In genomic region chr3:69698728-69699127, GRCh38 we compare ENCODE assay signal across 1 cellular context.
TF ChIP-seq lines count a peak whose summit lies in the region.

No MANE protein-coding gene starts in this region.

TF ChIP-seq in K562, 482 proteins besides CTCF, POLR2A, EP300 and RAD21:
- no peak for TF ChIP-seq BCL6 (CRISPR knock-in tag; IDR thresholded peaks at IDR 0.05)
- TF ChIP-seq BRF1 (IDR thresholded peaks at IDR 0.05; ENCODE audit: borderline replicate concordance, extremely low read depth, insufficient read length), result no peak
- TF ChIP-seq ZBTB43 (CRISPR knock-in tag; IDR thresholded peaks at IDR 0.05), result no peak
- no peak for TF ChIP-seq RBM22 (IDR thresholded peaks at IDR 0.05; ENCODE audit: low read depth, low read length, poor library complexity, severe bottlenecking)
- no peak for TF ChIP-seq RBM39 (optimal IDR thresholded peaks at IDR 0.05; ENCODE audit: low read depth, low read length)
- no peak for TF ChIP-seq ZNF146 (CRISPR knock-in tag; IDR thresholded peaks at IDR 0.05; ENCODE audit: unreplicated experiment)
- no peak for TF ChIP-seq NCOR1 (IDR thresholded peaks at IDR 0.05)
- TF ChIP-seq GATA2 (CRISPR knock-in tag; IDR thresholded peaks at IDR 0.05), result no peak
- TF ChIP-seq ZFP36 (IDR thresholded peaks at IDR 0.05; ENCODE audit: low read depth, low read length, partially characterized antibody), result no peak
- no peak for TF ChIP-seq CBFA2T3 (IDR thresholded peaks at IDR 0.05)
- no peak for TF ChIP-seq ZNF24 (IDR thresholded peaks at IDR 0.05)
